In genomic region chr16:30548392-30549255, GRCh38 we compare ENCODE assay signal across 1 cellular context.
TF ChIP-seq lines count a peak whose summit lies in the region.

No MANE protein-coding gene starts in this region.

TF ChIP-seq in A549, 52 proteins besides CTCF, POLR2A, EP300 and RAD21 (continued from another document):
- TF ChIP-seq CBX2 (IDR thresholded peaks at IDR 0.05; ENCODE audit: borderline replicate concordance, low read depth) = no peak
- TF ChIP-seq TP53 (CRISPR knock-in tag; IDR thresholded peaks at IDR 0.05) = no peak
- TF ChIP-seq CEBPB (IDR thresholded peaks at IDR 0.05) = no peak
- no peak for TF ChIP-seq JUN (IDR thresholded peaks at IDR 0.05)
- no peak for TF ChIP-seq MAFK (IDR thresholded peaks at IDR 0.05; ENCODE audit: partially characterized antibody)
- no peak for TF ChIP-seq USF2 (IDR thresholded peaks at IDR 0.05)
- TF ChIP-seq MAZ (IDR thresholded peaks at IDR 0.05; ENCODE audit: borderline replicate concordance, low read depth, low read length) = no peak
- no peak for TF ChIP-seq BHLHE40 (IDR thresholded peaks at IDR 0.05; ENCODE audit: low read depth, low read length)
- no peak for TF ChIP-seq CHD2 (IDR thresholded peaks at IDR 0.05; ENCODE audit: low read length, partially characterized antibody)
- TF ChIP-seq GATA3 (IDR thresholded peaks at IDR 0.05; ENCODE audit: borderline replicate concordance) = no peak
- no peak for TF ChIP-seq CHD4 (IDR thresholded peaks at IDR 0.05; ENCODE audit: borderline replicate concordance)
- no peak for TF ChIP-seq PHF8 (IDR thresholded peaks at IDR 0.05; ENCODE audit: borderline replicate concordance, low read depth)
TF ChIP-seq in A549: peak in this region for 0.
